In genomic region chr15:49423021-49423420, GRCh38 we compare ENCODE assay signal across 8 cellular contexts. TPM values are rescaled to one million over a fixed set of nuclear protein-coding genes. Genes with fewer than 3 reads are reported as not detected.
A peak's percentile ranks its signal among the peaks of the same experiment; 100 is the strongest.
DNase-seq lines count a peak whose midpoint lies in the region; ATAC-seq and TF ChIP-seq lines count a peak whose summit lies in the region.

TSS of gene FGF7 (plus strand) at chr15:49423242. CDS start at chr15:49424298, 1,056 bp downstream.

- ATAC-seq in GM21360 (IDR thresholded peaks at IDR 0.05; ENCODE audit: unreplicated experiment), result no peak

- H3K4me3 Mint-ChIP-seq in CD8-positive, alpha-beta memory T cell, result peak within 1 kb of the TSS in 5 of 7 donors; percentile 2 to 80 (median 53)

- CTCF ChIA-PET in CD8-positive, alpha-beta memory T cell (lab: Charles Lee), result interaction anchor here (0.5 to 3.8 kb wide), 6 partner anchors 13 to 567 kb away, joined by 3 to 38 read pairs (median 4); partner anchors contain the start of gene EID1

- H3K9me3 Mint-ChIP-seq in CD8-positive, alpha-beta memory T cell, result no peaks in the 10 kb centered on the region

- DNase-seq in CD8-positive, alpha-beta memory T cell, result no peak
- DNase-seq in RKO (ENCODE audit: low spot score), result peak; percentile 63
- DNase-seq in foreskin fibroblast, result peak in 1 of 2 donors; percentile 43
- DNase-seq in posterior vena cava (ENCODE audit: low spot score), result no peak
- DNase-seq in RPMI8226, result no peak
- DNase-seq in kidney glomerular epithelial cell (lab: John Stamatoyannopoulos, UW), result no peak
- no peak for DNase-seq in GOT3 (lab: John Stamatoyannopoulos, UW)

- H3K9me3 ChIP-seq in CD8-positive, alpha-beta memory T cell (ENCODE audit: low read length), result no peaks in the 10 kb centered on the region

- H3K27me3 Mint-ChIP-seq in CD8-positive, alpha-beta memory T cell, result peaks cover 0 to 4% of the 10 kb centered on the region in 2 donors

- no peaks in the 10 kb centered on the region for H3K27me3 ChIP-seq in CD8-positive, alpha-beta memory T cell (ENCODE audit: insufficient read depth, low read length, poor library complexity, severe bottlenecking)

- H3K4me1 Mint-ChIP-seq in CD8-positive, alpha-beta memory T cell, result peaks cover 0 to 8% (median 5%) of the 10 kb centered on the region in 3 donors

- no peaks in the 10 kb centered on the region for H3K4me1 ChIP-seq in CD8-positive, alpha-beta memory T cell (ENCODE audit: insufficient read depth, low read length)

- H3K36me3 Mint-ChIP-seq in CD8-positive, alpha-beta memory T cell, result peaks cover 0 to 1% (median 0%) of the 10 kb centered on the region in 3 donors

- intact Hi-C loops in posterior vena cava (cut with DNase I), result loop anchor here in 1 of 2 donors (10.0 kb wide), 2 partner anchors 202 to 632 kb away; partner anchors contain the start of genes DTWD1 and FAM227B

- H3K27ac Mint-ChIP-seq in CD8-positive, alpha-beta memory T cell, result peak within 1 kb of the TSS in 2 of 8 donors; percentile 3 to 84

- H3K36me3 ChIP-seq in CD8-positive, alpha-beta memory T cell (ENCODE audit: insufficient read depth, low read length), result no peaks in the 10 kb centered on the region

- TF ChIP-seq CTCF in foreskin fibroblast (IDR thresholded peaks at IDR 0.05; ENCODE audit: low read depth, low read length), result peak; percentile 19

- POLR2A ChIA-PET in CD8-positive, alpha-beta memory T cell (lab: Charles Lee), result no interaction called here

- no peak within 1 kb of the TSS for H3K27ac ChIP-seq in CD8-positive, alpha-beta memory T cell (ENCODE audit: low read depth, low read length)

- no peak within 1 kb of the TSS for H3K4me3 ChIP-seq in CD8-positive, alpha-beta memory T cell (ENCODE audit: low read length)
- H3K4me3 ChIP-seq in foreskin fibroblast (ENCODE audit: low read depth in 1 of 2, low read length in 2 of 2), result peak within 1 kb of the TSS; percentile 46 to 76

RNA-seq across cellular contexts. Expression of gene FGF7, which starts in this region (rescaled TPM):
- total RNA-seq in CD8-positive, alpha-beta memory T cell, result not detected
- not detected for polyA plus RNA-seq in CD8-positive, alpha-beta memory T cell
- 100 to 1,000 TPM; 125 to 183 TPM for total RNA-seq in posterior vena cava

Comparison
In these comparisons a context has a peak if more than half of its experiments do, and no peak if none do; other contexts are left out.
1. RNA of gene FGF7 (total RNA-seq): 125 to 183 TPM in posterior vena cava; not detected in CD8-positive, alpha-beta memory T cell; every median in the first group is over 100 times any median in the second.